In the genomic region with DNA sequence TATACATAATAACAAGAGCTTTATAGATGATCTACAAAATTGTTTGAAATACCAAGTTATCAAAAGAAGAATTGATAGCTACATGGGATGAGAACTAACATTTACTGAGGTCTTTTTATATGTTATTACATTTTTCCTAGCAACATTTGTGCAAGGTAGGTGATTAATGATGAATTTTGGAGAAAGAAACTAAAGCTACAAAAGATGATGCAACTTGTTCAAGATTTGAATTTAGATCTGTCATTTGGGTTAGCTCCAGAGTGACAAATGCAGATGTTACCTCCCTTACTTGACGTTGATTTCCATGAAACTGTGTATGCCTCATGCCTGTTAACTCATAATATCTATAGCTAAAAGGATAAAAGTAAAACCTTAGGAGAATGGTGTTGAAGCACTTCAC, we compare ENCODE assay signal across 33 cellular contexts.
"Had no signal": no experiment of that assay in that cellular context is flagged by ENCODE, and none has a peak within 500 bp of the region (broad histone marks: within the 10 kb centered on the region; RNA-seq: fewer than 3 reads in every experiment).

No MANE protein-coding gene starts in this region.

- H3K9me3 ChIP-seq: adrenal gland, ascending aorta, body of pancreas, breast epithelium had no signal

- H3K36me3 ChIP-seq: adrenal gland, ascending aorta, brain microvascular endothelial cell, breast epithelium, cardiac muscle cell had no signal

- DNase-seq: activated effector memory CD4-positive, alpha-beta T cell treated with anti-CD3 and anti-CD28 coated beads, Interleukin-2, amount 50 U/mL, for 16 hours; activated effector memory CD4-positive, alpha-beta T cell treated with Interleukin-2 at 50 U/mL for 16 hours; activated gamma-delta T cell; activated gamma-delta T cell treated with Interleukin-2 at 50 U/mL for 16 hours; activated naive CD4-positive, alpha-beta T cell; activated naive CD4-positive, alpha-beta T cell treated with anti-CD3 and anti-CD28 coated beads for 36 hours; activated naive CD4-positive, alpha-beta T cell treated with anti-CD3 and anti-CD28 coated beads, Interleukin-2, amount 10 ng/mL, durations not matched to agents 7 days and 5 days; activated naive CD4-positive, alpha-beta T cell treated with anti-CD3 and anti-CD28 coated beads, Interleukin-2, amount 50 U/mL, for 16 hours; activated naive CD4-positive, alpha-beta T cell treated with Interleukin-2 at 50 U/mL for 16 hours; activated naive CD8-positive, alpha-beta T cell treated with anti-CD3 and anti-CD28 coated beads for 36 hours; activated naive CD8-positive, alpha-beta T cell treated with anti-CD3 and anti-CD28 coated beads, Interleukin-2, amount 10 ng/mL, durations not matched to agents 7 days and 5 days; activated naive CD8-positive, alpha-beta T cell treated with anti-CD3 and anti-CD28 coated beads, Interleukin-2, amount 50 U/mL, for 24 hours; activated T-cell treated with anti-CD3 and anti-CD28 coated beads, Interleukin-2, amount 50 U/mL, for 24 hours; activated T-cell treated with anti-CD3 and anti-CD28 coated beads, Interleukin-2, amount 50 U/mL, for 4 hours; activated T-cell treated with anti-CD3 and anti-CD28 coated beads, Interleukin-2, amount 50 U/mL, for 48 hours; activated T-cell treated with anti-CD3 and anti-CD28 coated beads, Interleukin-2, amount 50 U/mL, for 72 hours; adrenal gland; amniotic stem cell; amygdala; anterior cingulate cortex; aorta; body of pancreas; brain microvascular endothelial cell; caudate nucleus; central memory CD4-positive, alpha-beta T cell; cerebellar nuclear complex had no signal

- H3K4me1 ChIP-seq: adrenal gland, ascending aorta, breast epithelium had no signal

- H3K27me3 ChIP-seq: adrenal gland, ascending aorta, body of pancreas, brain microvascular endothelial cell, breast epithelium, cardiac muscle cell had no signal

- H3K27ac ChIP-seq: adrenal gland, ascending aorta, body of pancreas, brain microvascular endothelial cell, breast epithelium, cardiac muscle cell had no signal

- H3K4me3 ChIP-seq: adrenal gland, ascending aorta, body of pancreas, breast epithelium, cardiac muscle cell had no signal

- ATAC-seq: activated naive CD4-positive, alpha-beta T cell treated with anti-CD3 and anti-CD28 coated beads, Interleukin-2, amount 50 U/mL, for 72 hours; activated naive CD8-positive, alpha-beta T cell treated with anti-CD3 and anti-CD28 coated beads, Interleukin-2, amount 50 U/mL, for 24 hours; activated T-cell treated with anti-CD3 and anti-CD28 coated beads, Interleukin-2, amount 50 U/mL, for 4 hours; activated T-cell treated with anti-CD3 and anti-CD28 coated beads, Interleukin-2, amount 50 U/mL, for 72 hours; activated T-helper 17 cell treated with anti-CD3 and anti-CD28 coated beads, Interleukin-2, amount 50 U/mL, for 72 hours; body of pancreas had no signal

- FAIRE-seq: astrocyte, bronchial epithelial cell had no signal
